ENCODE assay signal across 1 cellular context in the genomic region with DNA sequence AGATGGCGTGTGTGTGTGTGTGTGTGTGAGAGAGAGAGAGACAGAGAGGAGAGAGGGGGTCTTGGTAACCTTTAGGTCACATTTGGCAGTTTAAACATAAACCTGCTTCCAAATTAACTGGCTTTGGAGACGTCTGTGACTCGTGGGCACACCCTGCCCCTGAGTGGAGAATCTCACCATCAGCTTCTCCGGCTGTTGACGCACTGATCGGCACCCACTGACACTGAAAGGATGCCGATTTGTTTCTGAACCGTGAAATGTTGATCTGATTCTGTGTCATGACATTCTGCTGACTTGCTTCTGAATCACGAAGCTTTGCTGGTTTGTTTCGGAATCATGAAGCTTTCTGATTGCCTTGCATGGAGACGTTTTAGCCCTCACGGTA.
TF ChIP-seq lines count a peak whose summit lies in the region.

No MANE protein-coding gene starts in this region.

TF ChIP-seq in GM12878, 131 proteins besides CTCF, POLR2A, EP300 and RAD21 (continued from another document):
- TF ChIP-seq, protein P1, sequence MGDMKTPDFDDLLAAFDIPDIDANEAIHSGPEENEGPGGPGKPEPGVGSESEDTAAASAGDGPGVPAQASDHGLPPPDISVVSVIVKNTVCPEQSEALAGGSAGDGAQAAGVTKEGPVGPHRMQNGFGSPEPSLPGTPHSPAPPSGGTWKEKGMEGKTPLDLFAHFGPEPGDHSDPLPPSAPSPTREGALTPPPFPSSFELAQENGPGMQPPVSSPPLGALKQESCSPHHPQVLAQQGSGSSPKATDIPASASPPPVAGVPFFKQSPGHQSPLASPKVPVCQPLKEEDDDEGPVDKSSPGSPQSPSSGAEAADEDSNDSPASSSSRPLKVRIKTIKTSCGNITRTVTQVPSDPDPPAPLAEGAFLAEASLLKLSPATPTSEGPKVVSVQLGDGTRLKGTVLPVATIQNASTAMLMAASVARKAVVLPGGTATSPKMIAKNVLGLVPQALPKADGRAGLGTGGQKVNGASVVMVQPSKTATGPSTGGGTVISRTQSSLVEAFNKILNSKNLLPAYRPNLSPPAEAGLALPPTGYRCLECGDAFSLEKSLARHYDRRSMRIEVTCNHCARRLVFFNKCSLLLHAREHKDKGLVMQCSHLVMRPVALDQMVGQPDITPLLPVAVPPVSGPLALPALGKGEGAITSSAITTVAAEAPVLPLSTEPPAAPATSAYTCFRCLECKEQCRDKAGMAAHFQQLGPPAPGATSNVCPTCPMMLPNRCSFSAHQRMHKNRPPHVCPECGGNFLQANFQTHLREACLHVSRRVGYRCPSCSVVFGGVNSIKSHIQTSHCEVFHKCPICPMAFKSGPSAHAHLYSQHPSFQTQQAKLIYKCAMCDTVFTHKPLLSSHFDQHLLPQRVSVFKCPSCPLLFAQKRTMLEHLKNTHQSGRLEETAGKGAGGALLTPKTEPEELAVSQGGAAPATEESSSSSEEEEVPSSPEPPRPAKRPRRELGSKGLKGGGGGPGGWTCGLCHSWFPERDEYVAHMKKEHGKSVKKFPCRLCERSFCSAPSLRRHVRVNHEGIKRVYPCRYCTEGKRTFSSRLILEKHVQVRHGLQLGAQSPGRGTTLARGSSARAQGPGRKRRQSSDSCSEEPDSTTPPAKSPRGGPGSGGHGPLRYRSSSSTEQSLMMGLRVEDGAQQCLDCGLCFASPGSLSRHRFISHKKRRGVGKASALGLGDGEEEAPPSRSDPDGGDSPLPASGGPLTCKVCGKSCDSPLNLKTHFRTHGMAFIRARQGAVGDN (IDR thresholded peaks at IDR 0.05), result no peak
- TF ChIP-seq MYC (IDR thresholded peaks at IDR 0.05; ENCODE audit: insufficient read depth, insufficient read length, insufficient replicate concordance, low read length, severe bottlenecking) (no peak), EED (IDR thresholded peaks at IDR 0.05; ENCODE audit: low read depth) (no peak), YBX1 (IDR thresholded peaks at IDR 0.05) (no peak), SIN3A (IDR thresholded peaks at IDR 0.05; ENCODE audit: low read depth, low read length) (no peak)
- TF ChIP-seq, protein P2, sequence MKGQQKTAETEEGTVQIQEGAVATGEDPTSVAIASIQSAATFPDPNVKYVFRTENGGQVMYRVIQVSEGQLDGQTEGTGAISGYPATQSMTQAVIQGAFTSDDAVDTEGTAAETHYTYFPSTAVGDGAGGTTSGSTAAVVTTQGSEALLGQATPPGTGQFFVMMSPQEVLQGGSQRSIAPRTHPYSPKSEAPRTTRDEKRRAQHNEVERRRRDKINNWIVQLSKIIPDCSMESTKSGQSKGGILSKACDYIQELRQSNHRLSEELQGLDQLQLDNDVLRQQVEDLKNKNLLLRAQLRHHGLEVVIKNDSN (IDR thresholded peaks at IDR 0.05; ENCODE audit: borderline replicate concordance, extremely low read length, insufficient read depth, low read depth, low read length), result no peak
